30 cellular contexts compared by ENCODE assay signal in the genomic region with DNA sequence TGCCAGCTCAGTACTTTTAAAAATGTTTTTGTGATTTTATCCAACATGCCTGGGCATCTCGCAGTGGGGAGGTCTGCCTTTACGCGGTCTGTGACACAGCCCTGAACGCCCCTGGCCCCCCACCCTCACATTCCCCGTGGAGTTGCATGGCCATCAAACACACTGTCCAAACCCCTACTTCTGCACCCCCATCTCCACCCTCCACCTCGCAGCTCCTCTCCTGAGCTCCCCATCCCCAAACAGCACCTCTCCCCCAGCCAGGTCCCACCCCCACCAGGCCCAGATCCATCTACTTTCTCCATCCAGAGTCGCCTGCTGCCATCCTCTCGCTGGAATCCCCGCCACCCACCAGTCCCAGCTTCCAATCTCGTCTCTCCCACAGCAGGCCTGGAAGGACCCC. TPM values are rescaled to one million over a fixed set of nuclear protein-coding genes. Genes with fewer than 3 reads are reported as not detected.
"Had no signal": no experiment of that assay in that cellular context is flagged by ENCODE, and none has a peak within 500 bp of the region (broad histone marks: within the 10 kb centered on the region; RNA-seq: fewer than 3 reads in every experiment).

No MANE protein-coding gene starts in this region.

- H3K27ac Mint-ChIP-seq: activated B cell treated with CpG ODN at 0.5 μM for 24 hours; activated CD8-positive, alpha-beta T cell treated with anti-CD3 and anti-CD28 coated beads for 36 hours; memory B cell; stimulated activated memory B cell treated with anti-CD40 and anti-IgM and Interleukin-4, amounts not matched to agents 10 μg/mL and 1 μg/mL and 100 μg/mL, for 72 hours; stimulated activated naive CD8-positive, alpha-beta T cell treated with anti-CD3 and anti-CD28 coated beads, Interleukin-15, amount 100 ng/mL, for 72 hours; type B pancreatic cell had no signal

- H3K27ac ChIP-seq: breast epithelium, colonic mucosa, gastrocnemius medialis, hepatocyte, neutrophil, pancreas, prostate gland, skin epidermis had no signal

- DNase-seq: activated B cell treated with CpG ODN at 0.5 μM for 24 hours; activated CD4-positive, alpha-beta T cell treated with anti-CD3 and anti-CD28 coated beads, Interleukin-2, amount 50 U/mL, for 1 hour; activated naive CD4-positive, alpha-beta T cell treated with Interleukin-2 at 50 U/mL for 16 hours; activated T-cell treated with anti-CD3 and anti-CD28 coated beads, Interleukin-2, amount 50 U/mL, for 4 hours; cerebellar nuclear complex; effector memory CD4-positive, alpha-beta T cell; gastrocnemius medialis; glutamatergic neuron; naive thymus-derived CD8-positive, alpha-beta T cell; retina; SK-N-SH; stimulated activated CD4-positive, alpha-beta T cell treated with anti-CD3 and anti-CD28 coated beads, Interleukin-4, amount 100 ng/mL, for 24 hours; SW 1271 had no signal

- H3K4me3 ChIP-seq: breast epithelium, colonic mucosa, dorsolateral prefrontal cortex, gastrocnemius medialis, hepatocyte, pancreas, prostate gland, skin epidermis had no signal

- H3K27me3 ChIP-seq: breast epithelium, colonic mucosa, dorsolateral prefrontal cortex, gastrocnemius medialis, pancreas had no signal

- H3K4me3 Mint-ChIP-seq: activated B cell treated with CpG ODN at 0.5 μM for 24 hours; activated CD8-positive, alpha-beta T cell treated with anti-CD3 and anti-CD28 coated beads for 36 hours; activated T-cell treated with anti-CD3 and anti-CD28 coated beads, Interleukin-2, amount 50 U/mL, for 4 hours; memory B cell; naive thymus-derived CD8-positive, alpha-beta T cell; stimulated activated memory B cell treated with anti-CD40 and anti-IgM and Interleukin-4, amounts not matched to agents 10 μg/mL and 1 μg/mL and 100 μg/mL, for 72 hours; stimulated activated naive CD8-positive, alpha-beta T cell treated with anti-CD3 and anti-CD28 coated beads, Interleukin-15, amount 100 ng/mL, for 72 hours; type B pancreatic cell had no signal

- H3K9me3 ChIP-seq: breast epithelium, colonic mucosa, gastrocnemius medialis, neutrophil, pancreas, prostate gland, SK-N-SH had no signal

- ATAC-seq: activated CD8-positive, alpha-beta T cell treated with anti-CD3 and anti-CD28 coated beads for 36 hours; activated T-cell treated with anti-CD3 and anti-CD28 coated beads, Interleukin-2, amount 50 U/mL, for 4 hours; gastrocnemius medialis; naive thymus-derived CD8-positive, alpha-beta T cell; pancreas; sciatic nerve; stimulated activated memory B cell treated with anti-CD40 and anti-IgM and Interleukin-4, amounts not matched to agents 10 μg/mL and 1 μg/mL and 100 μg/mL, for 72 hours; stimulated activated naive CD8-positive, alpha-beta T cell treated with anti-CD3 and anti-CD28 coated beads, Interleukin-15, amount 100 ng/mL, for 72 hours had no signal

- H3K4me2 ChIP-seq: hepatocyte, SK-N-SH had no signal

- H3K36me3 ChIP-seq: breast epithelium, colonic mucosa, gastrocnemius medialis, neutrophil, pancreas, prostate gland had no signal

- H3K27me3 Mint-ChIP-seq: activated CD8-positive, alpha-beta T cell treated with anti-CD3 and anti-CD28 coated beads for 36 hours; stimulated activated naive CD8-positive, alpha-beta T cell treated with anti-CD3 and anti-CD28 coated beads, Interleukin-15, amount 100 ng/mL, for 72 hours had no signal

- H3K36me3 Mint-ChIP-seq: memory B cell; naive thymus-derived CD8-positive, alpha-beta T cell; stimulated activated memory B cell treated with anti-CD40 and anti-IgM and Interleukin-4, amounts not matched to agents 10 μg/mL and 1 μg/mL and 100 μg/mL, for 72 hours; type B pancreatic cell had no signal

- H2AFZ ChIP-seq: hepatocyte had no signal

- H3K9ac ChIP-seq: SK-N-SH had no signal

- H3K9me3 Mint-ChIP-seq: activated B cell treated with CpG ODN at 0.5 μM for 24 hours; activated CD8-positive, alpha-beta T cell treated with anti-CD3 and anti-CD28 coated beads for 36 hours; activated T-cell treated with anti-CD3 and anti-CD28 coated beads, Interleukin-2, amount 50 U/mL, for 4 hours; naive thymus-derived CD8-positive, alpha-beta T cell; stimulated activated memory B cell treated with anti-CD40 and anti-IgM and Interleukin-4, amounts not matched to agents 10 μg/mL and 1 μg/mL and 100 μg/mL, for 72 hours; stimulated activated naive CD8-positive, alpha-beta T cell treated with anti-CD3 and anti-CD28 coated beads, Interleukin-15, amount 100 ng/mL, for 72 hours; type B pancreatic cell had no signal

RNA-seq across cellular contexts. Expression of a gene that starts 9.8 kb away (rescaled TPM):
- total RNA-seq: activated B cell treated with CpG ODN at 0.5 μM for 24 hours; activated CD8-positive, alpha-beta T cell treated with anti-CD3 and anti-CD28 coated beads for 36 hours; activated T-cell treated with anti-CD3 and anti-CD28 coated beads, Interleukin-2, amount 50 U/mL, for 4 hours; gastrocnemius medialis; hepatocyte; lower leg skin; naive thymus-derived CD8-positive, alpha-beta T cell; sciatic nerve; T-helper 2 cell treated with Interferon-gamma antibody and Interleukin-4, amounts not matched to agents 100 ng/mL and 5 ng/mL, for 36 hours had no signal
- polyA plus RNA-seq: hepatocyte, keratinocyte had no signal
